In the genomic region with DNA sequence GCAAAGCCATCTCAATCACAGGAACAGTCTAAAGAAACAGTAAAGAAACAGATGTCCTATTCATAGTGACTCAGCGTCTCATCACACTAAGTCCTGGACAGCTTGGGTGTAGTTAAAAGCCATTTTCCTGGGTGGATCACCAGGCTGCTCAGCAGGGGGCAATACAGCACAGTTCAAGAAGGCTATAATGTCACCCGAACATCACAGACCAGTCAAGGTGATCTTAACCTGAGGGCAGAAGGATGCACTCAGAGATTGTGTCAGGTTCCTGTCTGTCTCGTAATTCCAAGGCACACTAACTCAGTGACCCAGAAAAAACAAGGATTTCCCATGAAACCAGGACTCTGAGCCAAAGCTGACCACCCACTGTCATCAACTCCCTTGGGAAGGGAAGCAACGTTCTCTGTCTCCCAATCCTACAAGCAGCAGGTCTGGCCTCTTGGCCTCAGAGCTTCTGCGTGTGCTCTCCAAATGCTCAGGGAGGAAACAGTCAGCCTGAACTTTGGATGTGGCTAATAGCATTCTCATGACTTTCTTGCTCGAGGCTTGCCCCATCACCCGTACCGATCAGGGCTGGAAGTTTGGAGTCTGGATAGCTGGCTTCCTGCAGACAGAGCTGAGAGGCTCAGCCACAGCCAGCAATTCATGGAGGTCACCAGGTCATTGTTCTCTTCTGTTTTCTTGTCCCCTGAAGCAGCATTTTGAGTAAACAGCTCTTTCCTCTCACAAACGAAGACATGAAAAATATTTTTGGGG, we compare ENCODE assay signal across 1 cellular context.
TF ChIP-seq lines count a peak whose summit lies in the region.

No MANE protein-coding gene starts in this region.

TF ChIP-seq in SK-N-SH, 30 proteins besides CTCF, POLR2A, EP300 and RAD21 (continued from another document):
- TF ChIP-seq, protein P1, sequence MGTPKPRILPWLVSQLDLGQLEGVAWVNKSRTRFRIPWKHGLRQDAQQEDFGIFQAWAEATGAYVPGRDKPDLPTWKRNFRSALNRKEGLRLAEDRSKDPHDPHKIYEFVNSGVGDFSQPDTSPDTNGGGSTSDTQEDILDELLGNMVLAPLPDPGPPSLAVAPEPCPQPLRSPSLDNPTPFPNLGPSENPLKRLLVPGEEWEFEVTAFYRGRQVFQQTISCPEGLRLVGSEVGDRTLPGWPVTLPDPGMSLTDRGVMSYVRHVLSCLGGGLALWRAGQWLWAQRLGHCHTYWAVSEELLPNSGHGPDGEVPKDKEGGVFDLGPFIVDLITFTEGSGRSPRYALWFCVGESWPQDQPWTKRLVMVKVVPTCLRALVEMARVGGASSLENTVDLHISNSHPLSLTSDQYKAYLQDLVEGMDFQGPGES (IDR thresholded peaks at IDR 0.05; ENCODE audit: low read depth, low read length): no peak
- TF ChIP-seq NRF1 (IDR thresholded peaks at IDR 0.05; ENCODE audit: low read depth, low read length): no peak
TF ChIP-seq in SK-N-SH: peak in this region for 0.
